21 cellular contexts compared by ENCODE assay signal in genomic region chr3:75180235-75180944, GRCh38.
A peak's percentile ranks its signal among the peaks of the same experiment; 100 is the strongest.
DNase-seq lines count a peak whose midpoint lies in the region; ATAC-seq and TF ChIP-seq lines count a peak whose summit lies in the region.
"Had no signal": no experiment of that assay in that cellular context is flagged by ENCODE, and none has a peak within 500 bp of the region (broad histone marks: within the 10 kb centered on the region; RNA-seq: fewer than 3 reads in every experiment).

No MANE protein-coding gene starts in this region.

- H3K27me3 ChIP-seq in uterus = no peaks in the 10 kb centered on the region
- H3K27me3 ChIP-seq: sigmoid colon, vagina had no signal

- peak; percentile 70 for ATAC-seq in GM19023 (IDR thresholded peaks at IDR 0.05; ENCODE audit: unreplicated experiment)
- ATAC-seq in HG02678 (IDR thresholded peaks at IDR 0.05; ENCODE audit: unreplicated experiment) = peak; percentile 77
- ATAC-seq in HG03565 (IDR thresholded peaks at IDR 0.05; ENCODE audit: unreplicated experiment) = peak; percentile 72
- ATAC-seq in stimulated activated memory B cell treated with anti-CD40 and anti-IgM and Interleukin-4, amounts not matched to agents 10 μg/mL and 1 μg/mL and 100 μg/mL, for 72 hours = peak; percentile 29
- ATAC-seq in Right ventricle myocardium inferior = no peak
- ATAC-seq: T-helper 17 cell had no signal

- no peak overlapping the region for H3K4me3 Mint-ChIP-seq in stimulated activated memory B cell treated with anti-CD40 and anti-IgM and Interleukin-4, amounts not matched to agents 10 μg/mL and 1 μg/mL and 100 μg/mL, for 72 hours
- H3K4me3 Mint-ChIP-seq: activated naive CD8-positive, alpha-beta T cell treated with anti-CD3 and anti-CD28 coated beads for 36 hours; activated T-cell treated with anti-CD3 and anti-CD28 coated beads, Interleukin-2, amount 50 U/mL, for 24 hours; CD4-positive, CD25-positive, alpha-beta regulatory T cell; endodermal cell; stimulated activated naive CD8-positive, alpha-beta T cell treated with anti-CD3 and anti-CD28 coated beads, Interleukin-15, Interleukin-2, amounts not matched to agents 100 ng/mL and 50 ng/mL, for 24 hours; T-helper 17 cell had no signal

- no peaks in the 10 kb centered on the region for H3K4me1 Mint-ChIP-seq in stimulated activated memory B cell treated with anti-CD40 and anti-IgM and Interleukin-4, amounts not matched to agents 10 μg/mL and 1 μg/mL and 100 μg/mL, for 72 hours
- H3K4me1 Mint-ChIP-seq: activated naive CD8-positive, alpha-beta T cell treated with anti-CD3 and anti-CD28 coated beads for 36 hours; CD4-positive, CD25-positive, alpha-beta regulatory T cell; T-helper 17 cell had no signal

- H3K36me3 ChIP-seq in uterus = no peaks in the 10 kb centered on the region
- H3K36me3 ChIP-seq: sigmoid colon, vagina had no signal

- intact Hi-C loops in uterus (cut with DNase I; ENCODE audit: low total_unique reads) = no loop called here
- intact Hi-C loops in Right ventricle myocardium inferior (cut with DNase I) = no loop called here

- H3K9me3 Mint-ChIP-seq in stimulated activated memory B cell treated with anti-CD40 and anti-IgM and Interleukin-4, amounts not matched to agents 10 μg/mL and 1 μg/mL and 100 μg/mL, for 72 hours = peaks cover 2% of the 10 kb centered on the region
- H3K9me3 Mint-ChIP-seq: activated T-cell treated with anti-CD3 and anti-CD28 coated beads, Interleukin-2, amount 50 U/mL, for 24 hours; endodermal cell; stimulated activated naive CD8-positive, alpha-beta T cell treated with anti-CD3 and anti-CD28 coated beads, Interleukin-15, Interleukin-2, amounts not matched to agents 100 ng/mL and 50 ng/mL, for 24 hours had no signal

- no peaks in the 10 kb centered on the region for H3K27me3 Mint-ChIP-seq in stimulated activated memory B cell treated with anti-CD40 and anti-IgM and Interleukin-4, amounts not matched to agents 10 μg/mL and 1 μg/mL and 100 μg/mL, for 72 hours
- H3K27me3 Mint-ChIP-seq: activated naive CD8-positive, alpha-beta T cell treated with anti-CD3 and anti-CD28 coated beads for 36 hours; activated T-cell treated with anti-CD3 and anti-CD28 coated beads, Interleukin-2, amount 50 U/mL, for 24 hours; stimulated activated naive CD8-positive, alpha-beta T cell treated with anti-CD3 and anti-CD28 coated beads, Interleukin-15, Interleukin-2, amounts not matched to agents 100 ng/mL and 50 ng/mL, for 24 hours had no signal

- no peaks in the 10 kb centered on the region for H3K4me1 ChIP-seq in uterus
- H3K4me1 ChIP-seq: sigmoid colon, vagina had no signal

- no peak overlapping the region for H3K27ac ChIP-seq in uterus
- H3K27ac ChIP-seq: GM23248, PC-9, sigmoid colon, vagina had no signal

- no peak for TF ChIP-seq POLR2A in uterus (IDR thresholded peaks at IDR 0.05)

- H3K9me3 ChIP-seq in uterus = no peaks in the 10 kb centered on the region
- H3K9me3 ChIP-seq: sigmoid colon, vagina had no signal

- H3K36me3 Mint-ChIP-seq in stimulated activated memory B cell treated with anti-CD40 and anti-IgM and Interleukin-4, amounts not matched to agents 10 μg/mL and 1 μg/mL and 100 μg/mL, for 72 hours = no peaks in the 10 kb centered on the region
- H3K36me3 Mint-ChIP-seq: activated naive CD8-positive, alpha-beta T cell treated with anti-CD3 and anti-CD28 coated beads for 36 hours; CD4-positive, CD25-positive, alpha-beta regulatory T cell had no signal

- DNase-seq in uterus (no peak), Right ventricle myocardium inferior (ENCODE audit: missing footprints) (no peak)
- no peak for DNase-seq in stimulated activated CD4-positive, alpha-beta T cell treated with anti-CD3 and anti-CD28 coated beads, Interleukin-4, amount 100 ng/mL, for 1 hour
- DNase-seq: activated naive CD8-positive, alpha-beta T cell treated with anti-CD3 and anti-CD28 coated beads for 36 hours; activated T-cell treated with anti-CD3 and anti-CD28 coated beads, Interleukin-2, amount 50 U/mL, for 24 hours; CD4-positive, CD25-positive, alpha-beta regulatory T cell; endodermal cell; foreskin fibroblast; GM23248; NCI-H1092; NCI-H446; PC-9; sigmoid colon; T-helper 17 cell had no signal

- no peak overlapping the region for H3K4me3 ChIP-seq in uterus
- H3K4me3 ChIP-seq: GM23248, lung, PC-9, sigmoid colon, vagina had no signal

- H3K27ac Mint-ChIP-seq in stimulated activated memory B cell treated with anti-CD40 and anti-IgM and Interleukin-4, amounts not matched to agents 10 μg/mL and 1 μg/mL and 100 μg/mL, for 72 hours = no peak overlapping the region
- H3K27ac Mint-ChIP-seq: activated naive CD8-positive, alpha-beta T cell treated with anti-CD3 and anti-CD28 coated beads for 36 hours; activated T-cell treated with anti-CD3 and anti-CD28 coated beads, Interleukin-2, amount 50 U/mL, for 24 hours; CD4-positive, CD25-positive, alpha-beta regulatory T cell; endodermal cell; stimulated activated naive CD8-positive, alpha-beta T cell treated with anti-CD3 and anti-CD28 coated beads, Interleukin-15, Interleukin-2, amounts not matched to agents 100 ng/mL and 50 ng/mL, for 24 hours; T-helper 17 cell had no signal

- no peak for TF ChIP-seq CTCF in uterus (IDR thresholded peaks at IDR 0.05)
